ENCODE assay signal across 18 cellular contexts in the genomic region with DNA sequence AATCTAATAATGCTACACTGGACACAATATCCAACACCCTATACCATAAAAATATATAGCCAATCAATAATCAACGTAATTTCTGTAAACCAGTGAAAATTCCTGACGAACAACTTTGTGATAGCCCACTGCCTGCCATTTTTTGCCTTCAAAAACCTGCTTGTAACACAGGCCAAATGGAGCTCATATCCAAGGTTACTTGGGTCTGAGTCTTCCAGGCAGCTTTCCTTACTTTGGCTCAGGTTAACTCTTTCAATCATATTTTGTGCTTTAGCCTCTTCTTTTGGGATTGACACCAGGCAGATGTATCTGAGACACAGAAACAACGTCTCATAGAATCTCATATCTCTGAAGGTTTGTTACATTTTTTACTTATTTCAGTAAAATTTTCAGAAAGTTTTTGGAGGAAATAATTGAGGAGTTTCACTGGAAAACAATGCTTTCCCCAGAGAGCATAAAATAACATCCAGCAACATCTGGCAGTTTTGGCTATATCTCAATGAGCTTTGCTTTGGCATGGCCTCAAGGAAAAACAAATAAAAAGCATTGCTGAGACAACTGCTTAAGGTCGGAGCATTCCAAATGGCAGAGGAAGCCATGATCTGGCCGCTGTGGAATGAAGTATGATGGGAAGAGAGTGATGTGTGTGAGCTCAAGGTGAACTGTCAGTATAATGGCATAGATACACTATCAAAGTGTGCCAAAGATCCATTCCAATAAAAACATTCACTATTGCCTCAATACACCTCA.
DNase-seq lines count a peak whose midpoint lies in the region; ATAC-seq, FAIRE-seq and TF ChIP-seq lines count a peak whose summit lies in the region.
"Had no signal": no experiment of that assay in that cellular context is flagged by ENCODE, and none has a peak within 500 bp of the region (broad histone marks: within the 10 kb centered on the region; RNA-seq: fewer than 3 reads in every experiment).

No MANE protein-coding gene starts in this region.

- POLR2A ChIA-PET in A549 (lab: Yijun Ruan, JAX), result no interaction called here

- DNase-seq in A549 (ENCODE audit: low read depth in 1 of 2, low spot score in 1 of 2) (no peak), LNCaP clone FGC (ENCODE audit: low read depth) (peak; percentile 56), chondrocyte (ENCODE audit: low spot score) (no peak), left lobe of liver (ENCODE audit: low spot score) (no peak), CD14-positive monocyte (ENCODE audit: low spot score) (no peak), activated gamma-delta T cell (lab: John Stamatoyannopoulos, UW) (no peak), COLO829 (ENCODE audit: low spot score) (no peak)
- DNase-seq: activated CD4-positive, alpha-beta T cell treated with anti-CD3 and anti-CD28 coated beads, Interleukin-2, amount 10 ng/mL, durations not matched to agents 24 days and 14 days; cortex of kidney; GF-D8; hippocampal formation; NCI-H1417 treated with DMSO at 0.1 percent for 48 hours; NCI-H82; upper lobe of left lung had no signal

- H3K4me2 ChIP-seq in A549, result no peak overlapping the region
- H3K4me2 ChIP-seq: smooth muscle cell had no signal

- H3K4me3 ChIP-seq in A549 (no peak overlapping the region), LNCaP clone FGC (ENCODE audit: low read depth, low read length) (no peak overlapping the region)
- H3K4me3 ChIP-seq: smooth muscle cell, upper lobe of left lung had no signal

- H3K9me3 Mint-ChIP-seq in chondrocyte (ENCODE audit: low read depth) (peaks cover 7% of the 10 kb centered on the region), CD14-positive monocyte (peaks cover 0 to 5% (median 0%) of the 10 kb centered on the region in 7 donors)
- H3K9me3 Mint-ChIP-seq: activated CD4-positive, alpha-beta T cell treated with anti-CD3 and anti-CD28 coated beads, Interleukin-2, amount 10 ng/mL, durations not matched to agents 24 days and 14 days; activated T-helper 17 cell treated with anti-CD3 and anti-CD28 coated beads, Interleukin-2, amount 50 U/mL, for 72 hours had no signal

- peak; percentile 61 for FAIRE-seq in A549 (lab: Jason Lieb, UNC)

- peak overlapping the region; percentile 39 for H3K27ac Mint-ChIP-seq in chondrocyte (ENCODE audit: unreplicated experiment)
- no peak overlapping the region for H3K27ac Mint-ChIP-seq in CD14-positive monocyte
- H3K27ac Mint-ChIP-seq: activated CD4-positive, alpha-beta T cell treated with anti-CD3 and anti-CD28 coated beads, Interleukin-2, amount 10 ng/mL, durations not matched to agents 24 days and 14 days; activated T-helper 17 cell treated with anti-CD3 and anti-CD28 coated beads, Interleukin-2, amount 50 U/mL, for 72 hours; B cell had no signal

- ATAC-seq in A549 (no peak), left lobe of liver (peak; percentile 59), HG02610 (IDR thresholded peaks at IDR 0.05; ENCODE audit: unreplicated experiment) (no peak)
- ATAC-seq: activated T-helper 17 cell treated with anti-CD3 and anti-CD28 coated beads, Interleukin-2, amount 50 U/mL, for 72 hours had no signal

- no peak for TF ChIP-seq POLR2A in A549 (IDR thresholded peaks at IDR 0.05; ENCODE audit: low read length)

- H3K27me3 Mint-ChIP-seq in chondrocyte (ENCODE audit: low read depth), result no peaks in the 10 kb centered on the region
- no peaks in the 10 kb centered on the region for H3K27me3 Mint-ChIP-seq in CD14-positive monocyte (ENCODE audit: low read depth in 3 of 3)
- H3K27me3 Mint-ChIP-seq: activated CD4-positive, alpha-beta T cell treated with anti-CD3 and anti-CD28 coated beads, Interleukin-2, amount 10 ng/mL, durations not matched to agents 24 days and 14 days; activated T-helper 17 cell treated with anti-CD3 and anti-CD28 coated beads, Interleukin-2, amount 50 U/mL, for 72 hours; B cell had no signal

- H3K36me3 Mint-ChIP-seq in chondrocyte (ENCODE audit: low read depth) (no peaks in the 10 kb centered on the region), CD14-positive monocyte (no peaks in the 10 kb centered on the region)

- H3K4me3 Mint-ChIP-seq in chondrocyte (ENCODE audit: unreplicated experiment) (no peak overlapping the region), CD14-positive monocyte (no peak overlapping the region)
- H3K4me3 Mint-ChIP-seq: activated CD4-positive, alpha-beta T cell treated with anti-CD3 and anti-CD28 coated beads, Interleukin-2, amount 10 ng/mL, durations not matched to agents 24 days and 14 days; activated T-helper 17 cell treated with anti-CD3 and anti-CD28 coated beads, Interleukin-2, amount 50 U/mL, for 72 hours; B cell had no signal

- no peak for TF ChIP-seq EP300 in A549 (IDR thresholded peaks at IDR 0.05)

- no peaks in the 10 kb centered on the region for H3K4me1 ChIP-seq in A549
- H3K4me1 ChIP-seq: upper lobe of left lung had no signal

- H3K4me1 Mint-ChIP-seq in chondrocyte (ENCODE audit: low read depth) (peaks cover 16% of the 10 kb centered on the region), CD14-positive monocyte (no peaks in the 10 kb centered on the region)
- H3K4me1 Mint-ChIP-seq: activated CD4-positive, alpha-beta T cell treated with anti-CD3 and anti-CD28 coated beads, Interleukin-2, amount 10 ng/mL, durations not matched to agents 24 days and 14 days; B cell had no signal

- intact Hi-C loops in CD14-positive monocyte (cut with micrococcal nuclease), result no loop called here

- WGBS in A549 (ENCODE audit: missing lambda C conversion rate), result 87% methylated on average over 5 of the region's 5 CpGs

- TF ChIP-seq CTCF in A549 (IDR thresholded peaks at IDR 0.05) (no peak), LNCaP clone FGC (IDR thresholded peaks at IDR 0.05; ENCODE audit: control insufficient read depth, extremely low read depth, insufficient read depth) (no peak), chondrocyte (IDR thresholded peaks at IDR 0.05) (no peak), CD14-positive monocyte (IDR thresholded peaks at IDR 0.05) (no peak)

- CTCF ChIA-PET in A549 (lab: Yijun Ruan, JAX), result no interaction called here

- no peak for TF ChIP-seq RAD21 in A549 (conservative IDR thresholded peaks at IDR 0.05 in 1 of 2, IDR thresholded peaks at IDR 0.05 in 1 of 2)

- H3K27ac ChIP-seq in A549, result no peak overlapping the region
- H3K27ac ChIP-seq: upper lobe of left lung had no signal

- no peaks in the 10 kb centered on the region for H3K9me3 ChIP-seq in A549
- H3K9me3 ChIP-seq: upper lobe of left lung had no signal

TF ChIP-seq in A549, 52 proteins besides CTCF, POLR2A, EP300 and RAD21:
- no peak for TF ChIP-seq JUN (IDR thresholded peaks at IDR 0.05)
